ENCODE assay signal across 12 cellular contexts in the genomic region with DNA sequence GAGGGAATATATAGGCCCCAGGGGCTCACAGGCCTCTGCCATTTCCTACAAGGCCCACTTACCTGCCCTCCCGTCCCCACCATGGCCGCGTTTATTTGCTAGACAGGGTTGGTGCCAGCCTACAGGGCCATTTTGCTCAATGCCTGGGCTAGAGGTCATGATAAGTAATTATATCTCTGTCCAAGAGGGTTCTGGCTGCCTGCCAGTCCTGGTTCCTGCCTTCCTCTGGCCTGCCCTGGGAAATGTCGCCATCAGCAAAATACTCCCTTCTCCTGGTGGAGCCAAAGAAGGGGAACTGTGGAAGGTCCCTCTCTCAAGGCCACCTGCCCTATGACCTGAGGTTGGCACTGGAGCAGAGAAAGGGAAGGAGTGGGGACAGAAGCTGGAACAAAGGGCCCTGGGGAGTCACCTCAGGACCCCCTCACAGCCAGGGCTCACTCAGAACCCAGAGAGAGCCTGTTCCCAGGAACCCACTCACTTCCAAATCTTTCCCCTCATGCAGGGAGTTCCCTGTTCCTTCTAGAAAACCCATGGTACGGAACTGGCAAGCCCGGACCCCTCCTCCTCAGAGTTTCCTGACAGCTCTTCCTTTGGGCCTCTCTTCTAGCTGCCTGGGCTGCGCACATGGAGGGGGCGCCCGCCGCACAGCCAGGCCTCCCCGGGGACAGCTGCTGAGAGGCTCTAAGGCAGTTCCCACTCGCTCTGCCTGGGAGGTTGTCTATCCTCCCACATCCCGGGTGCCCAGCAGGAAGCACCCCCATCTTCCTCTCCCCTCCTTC.
DNase-seq lines count a peak whose midpoint lies in the region; ATAC-seq and TF ChIP-seq lines count a peak whose summit lies in the region.
"Had no signal": no experiment of that assay in that cellular context is flagged by ENCODE, and none has a peak within 500 bp of the region (broad histone marks: within the 10 kb centered on the region; RNA-seq: fewer than 3 reads in every experiment).

No MANE protein-coding gene starts in this region.

- no peaks in the 10 kb centered on the region for H3K36me3 ChIP-seq in spleen

- peak; percentile 59 for DNase-seq in DMS79 treated with DMSO at 0.1 percent for 48 hours (lab: John Stamatoyannopoulos, UW)
- DNase-seq in DMS79 (lab: John Stamatoyannopoulos, UW), result no peak
- peak; percentile 32 for DNase-seq in astrocyte of the hippocampus (ENCODE audit: low read depth, low spot score)
- peak; percentile 91 for DNase-seq in left ventricle myocardium superior
- DNase-seq in spleen, result peak; percentile 86
- no peak for DNase-seq in NCI-H2107 treated with DMSO at 0.1 percent for 48 hours (lab: John Stamatoyannopoulos, UW; ENCODE audit: unreplicated experiment)
- DNase-seq in NCI-H446 (lab: John Stamatoyannopoulos, UW), result no peak
- DNase-seq: 8988T, foreskin melanocyte, KBM-7 had no signal

- WGBS in spleen, 5 donors, result 43 to 51% (median 46%) methylated on average over 12 to 13 of the region's 13 CpGs

- intact Hi-C loops in left ventricle myocardium superior (cut with micrococcal nuclease) (no loop called here), spleen (cut with DNase I; ENCODE audit: low total_unique reads) (loop anchor here (10.0 kb wide), 1 partner anchor 281 kb away; the partner anchor contains the start of gene DPF3)

- peak; percentile 71 for ATAC-seq in left ventricle myocardium superior
- no peak for ATAC-seq in GM18873 (IDR thresholded peaks at IDR 0.05; ENCODE audit: low FRiP score, unreplicated experiment)
- ATAC-seq: activated naive CD4-positive, alpha-beta T cell treated with anti-CD3 and anti-CD28 coated beads, Interleukin-2, amount 50 U/mL, for 72 hours had no signal

- H3K9me3 ChIP-seq in spleen, result no peaks in the 10 kb centered on the region

- peaks cover 13 to 56% (median 43%) of the 10 kb centered on the region in 6 donors for H3K4me1 ChIP-seq in spleen

- peak overlapping the region; percentile 10 to 83 (median 73) for H3K27ac ChIP-seq in spleen

- H3K4me3 ChIP-seq in spleen, result no peak overlapping the region

- no peak for TF ChIP-seq POLR2A in spleen (IDR thresholded peaks at IDR 0.05)

- H3K27me3 ChIP-seq in spleen (replicated peaks in 1 of 7), result no peaks in the 10 kb centered on the region

- no peak for TF ChIP-seq CTCF in spleen (IDR thresholded peaks at IDR 0.05 in 8 of 11, conservative IDR thresholded peaks at IDR 0.05 in 3 of 11)

Comparison
In these comparisons a context has a peak if more than half of its experiments do, and no peak if none do; other contexts are left out.
1. DNase-seq: peak in DMS79 treated with DMSO at 0.1 percent for 48 hours (single experiment), astrocyte of the hippocampus (single experiment), left ventricle myocardium superior (single experiment) and spleen (single experiment); none in DMS79 (single experiment), NCI-H2107 treated with DMSO at 0.1 percent for 48 hours (single experiment) and NCI-H446 (0 of 2).